In the genomic region with DNA sequence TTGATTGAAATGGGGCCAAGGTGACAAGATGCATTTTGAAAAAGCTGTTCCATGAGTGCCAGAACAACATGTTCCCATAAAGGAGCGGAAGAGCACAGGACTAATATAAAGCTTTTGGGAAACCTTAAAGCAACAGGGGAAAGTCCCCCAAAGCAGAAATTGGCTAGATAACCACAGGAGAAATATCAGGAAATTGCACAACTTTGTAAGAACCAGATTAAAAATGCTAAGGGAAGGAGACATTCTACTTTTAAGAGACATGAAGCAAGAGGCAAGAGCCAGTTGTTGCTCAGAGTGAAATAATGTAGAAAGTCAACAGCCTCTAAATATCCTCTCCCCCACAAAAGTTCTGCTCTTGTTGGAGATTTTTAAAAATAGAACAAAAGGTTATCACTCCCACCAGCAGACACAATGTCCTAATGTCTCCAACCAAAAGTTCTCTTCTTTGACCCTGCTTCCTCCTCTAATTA, we compare ENCODE assay signal across 14 cellular contexts.
DNase-seq lines count a peak whose midpoint lies in the region; ATAC-seq, FAIRE-seq and TF ChIP-seq lines count a peak whose summit lies in the region.
"Had no signal": no experiment of that assay in that cellular context is flagged by ENCODE, and none has a peak within 500 bp of the region (broad histone marks: within the 10 kb centered on the region; RNA-seq: fewer than 3 reads in every experiment).

No MANE protein-coding gene starts in this region.

- H3K27me3 Mint-ChIP-seq in HFFc6 (ENCODE audit: insufficient read depth), result no peaks in the 10 kb centered on the region

- intact Hi-C loops in left ventricle myocardium inferior (cut with micrococcal nuclease) (no loop called here), spleen (cut with DNase I; ENCODE audit: low total_unique reads) (no loop called here)

- FAIRE-seq in small intestine (lab: Jason Lieb, UNC), result no peak

- H3K9me3 ChIP-seq in adipocyte (ENCODE audit: control insufficient read depth, low read length) (peaks cover 5% of the 10 kb centered on the region), left ventricle myocardium inferior (replicated peaks) (no peaks in the 10 kb centered on the region), spleen (peaks cover 0 to 5% (median 0%) of the 10 kb centered on the region in 8 donors), HAP-1 (no peaks in the 10 kb centered on the region), small intestine (ENCODE audit: control insufficient read depth, low read depth) (no peaks in the 10 kb centered on the region)
- H3K9me3 ChIP-seq: psoas muscle had no signal

- no peaks in the 10 kb centered on the region for H3K27me3 ChIP-seq in adipocyte (replicated peaks; ENCODE audit: control insufficient read depth, insufficient read depth, low read length)
- H3K27me3 ChIP-seq in left ventricle myocardium inferior (ENCODE audit: low read depth), result no peaks in the 10 kb centered on the region
- H3K27me3 ChIP-seq in spleen (replicated peaks in 1 of 7), result no peaks in the 10 kb centered on the region
- no peaks in the 10 kb centered on the region for H3K27me3 ChIP-seq in HAP-1 (ENCODE audit: low read depth)
- H3K27me3 ChIP-seq in small intestine (ENCODE audit: control insufficient read depth in 2 of 2, insufficient read depth in 2 of 2, low read length in 2 of 2), result no peaks in the 10 kb centered on the region

- H3K9me3 Mint-ChIP-seq in HFFc6, result no peaks in the 10 kb centered on the region

- H3K4me3 ChIP-seq in adipocyte (ENCODE audit: low read length), result no peak overlapping the region
- no peak overlapping the region for H3K4me3 ChIP-seq in left ventricle myocardium inferior
- H3K4me3 ChIP-seq in spleen, result no peak overlapping the region
- H3K4me3 ChIP-seq in HAP-1, result no peak overlapping the region
- no peak overlapping the region for H3K4me3 ChIP-seq in small intestine (ENCODE audit: low read depth in 1 of 2, low read length in 2 of 2)
- H3K4me3 ChIP-seq: psoas muscle had no signal

- H3K4me1 ChIP-seq in adipocyte (ENCODE audit: control insufficient read depth, insufficient read depth, low read length), result peaks cover 22% of the 10 kb centered on the region
- H3K4me1 ChIP-seq in left ventricle myocardium inferior, result peaks cover 16% of the 10 kb centered on the region
- H3K4me1 ChIP-seq in spleen, result peaks cover 0 to 14% (median 2%) of the 10 kb centered on the region in 6 donors
- no peaks in the 10 kb centered on the region for H3K4me1 ChIP-seq in HAP-1
- H3K4me1 ChIP-seq in small intestine (ENCODE audit: control insufficient read depth in 2 of 2, insufficient read depth in 1 of 2, low read depth in 1 of 2, low read length in 1 of 2), result no peaks in the 10 kb centered on the region
- H3K4me1 ChIP-seq: psoas muscle had no signal

- ATAC-seq in GM18505 (IDR thresholded peaks at IDR 0.05; ENCODE audit: unreplicated experiment), result no peak

- H3K9ac ChIP-seq in adipocyte (ENCODE audit: low read length), result peak overlapping the region; percentile 85

- TF ChIP-seq CTCF in HFFc6 (IDR thresholded peaks at IDR 0.05) (no peak), left ventricle myocardium inferior (IDR thresholded peaks at IDR 0.05; ENCODE audit: borderline replicate concordance) (no peak), spleen (IDR thresholded peaks at IDR 0.05 in 8 of 11, conservative IDR thresholded peaks at IDR 0.05 in 3 of 11) (no peak)

- 0 out of 2 replicates have a peak overlapping the region, but pooled peaks have one; percentile 5 for H3K27ac Mint-ChIP-seq in HFFc6
- H3K27ac Mint-ChIP-seq: brain, memory B cell had no signal

- H3K4me1 Mint-ChIP-seq in HFFc6 (ENCODE audit: low read depth), result peaks cover 35% of the 10 kb centered on the region
- H3K4me1 Mint-ChIP-seq: brain, memory B cell had no signal

- in situ Hi-C loops in HAP-1 (cut with MboI; ENCODE audit: low sequenced_read_pairs), result no loop called here

- H3K36me3 Mint-ChIP-seq in HFFc6 (ENCODE audit: low read depth), result peaks cover 8% of the 10 kb centered on the region; the same call in 1 of the 2 replicates
- H3K36me3 Mint-ChIP-seq: brain had no signal

- H3K27ac ChIP-seq in left ventricle myocardium inferior (replicated peaks) (peak overlapping the region; percentile 67), spleen (peak overlapping the region in 5 of 8 donors; percentile 51 to 66 (median 56)), small intestine (ENCODE audit: low read depth in 1 of 2, low read length in 1 of 2) (peak overlapping the region in 1 of 2 donors; percentile 46)
- H3K27ac ChIP-seq: psoas muscle had no signal

- WGBS in spleen, 5 donors, result 31 to 47% (median 43%) methylated on average over 1 of the region's 1 CpG
- WGBS in small intestine, 3 donors, result 63 to 94% (median 88%) methylated on average over 1 of the region's 1 CpG

- TF ChIP-seq POLR2A in spleen (IDR thresholded peaks at IDR 0.05), result no peak
- TF ChIP-seq POLR2A in GM18505 (IDR thresholded peaks at IDR 0.05; ENCODE audit: borderline replicate concordance, extremely low read depth, insufficient read depth, insufficient read length), result no peak

- H3K4me3 Mint-ChIP-seq in HFFc6, result no peak overlapping the region
- H3K4me3 Mint-ChIP-seq: brain, memory B cell had no signal

- DNase-seq in HFFc6 (no peak), adipocyte (ENCODE audit: low read depth) (peak; percentile 91), left ventricle myocardium inferior (no peak), spleen (no peak), HAP-1 (ENCODE audit: low spot score in 2 of 2) (no peak), NCI-H1092 (lab: John Stamatoyannopoulos, UW) (no peak), small intestine (no peak)
- DNase-seq: activated CD8-positive, alpha-beta memory T cell treated with anti-CD3 and anti-CD28 coated beads, Interleukin-2, amount 50 U/mL, for 48 hours; erythroblast; NCI-H2029; psoas muscle had no signal

- H3K36me3 ChIP-seq in adipocyte (ENCODE audit: control insufficient read depth, insufficient read depth, low read length, severe bottlenecking) (no peaks in the 10 kb centered on the region), left ventricle myocardium inferior (no peaks in the 10 kb centered on the region), spleen (no peaks in the 10 kb centered on the region), HAP-1 (replicated peaks) (no peaks in the 10 kb centered on the region), small intestine (ENCODE audit: control insufficient read depth in 2 of 2, insufficient read depth in 2 of 2, low read length in 2 of 2) (no peaks in the 10 kb centered on the region)
